10 cellular contexts compared by ENCODE assay signal in genomic region chr3:156685198-156685597, GRCh38. TPM values are rescaled to one million over a fixed set of nuclear protein-coding genes. Genes with fewer than 3 reads are reported as not detected.
DNase-seq lines count a peak whose midpoint lies in the region; ATAC-seq and TF ChIP-seq lines count a peak whose summit lies in the region.
"Had no signal": no experiment of that assay in that cellular context is flagged by ENCODE, and none has a peak within 500 bp of the region (broad histone marks: within the 10 kb centered on the region; RNA-seq: fewer than 3 reads in every experiment).

No MANE protein-coding gene starts in this region.

- peaks cover 11% of the 10 kb centered on the region; the same call in 1 of the 2 replicates for H3K36me3 ChIP-seq in KMS-11 (ENCODE audit: insufficient read depth)
- H3K36me3 ChIP-seq in skeletal muscle satellite cell (ENCODE audit: insufficient read depth, low read length): peaks cover 83% of the 10 kb centered on the region

- peak overlapping the region; percentile 36; the same call in 1 of the 2 replicates for H3K9ac ChIP-seq in KMS-11
- peak overlapping the region; percentile 10 for H3K9ac ChIP-seq in skeletal muscle satellite cell (ENCODE audit: low read depth, low read length)
- H3K9ac ChIP-seq in H9 (ENCODE audit: extremely low read depth, insufficient read length, low read length): no peak overlapping the region

- no peaks in the 10 kb centered on the region for H3K27me3 Mint-ChIP-seq in activated CD4-positive, alpha-beta T cell treated with anti-CD3 and anti-CD28 coated beads, Interleukin-2, amount 10 ng/mL, durations not matched to agents 7 days and 5 days
- H3K27me3 Mint-ChIP-seq in effector memory CD8-positive, alpha-beta T cell: no peaks in the 10 kb centered on the region
- no peaks in the 10 kb centered on the region for H3K27me3 Mint-ChIP-seq in H9 (ENCODE audit: low read depth)
- H3K27me3 Mint-ChIP-seq: naive B cell had no signal

- H4K20me1 ChIP-seq in KMS-11 (ENCODE audit: insufficient read depth): peaks cover 94% of the 10 kb centered on the region
- no peaks in the 10 kb centered on the region for H4K20me1 ChIP-seq in H9 (ENCODE audit: control insufficient read depth, insufficient read depth, insufficient read length)

- H3K23me2 ChIP-seq in H9 (ENCODE audit: insufficient read length, low read depth, low read length, poor library complexity, severe bottlenecking): no peaks in the 10 kb centered on the region

- no peaks in the 10 kb centered on the region for H3K27me3 ChIP-seq in KMS-11 (ENCODE audit: insufficient read depth, low read depth)
- H3K27me3 ChIP-seq in skeletal muscle satellite cell (ENCODE audit: control insufficient read depth, insufficient read depth, low read length): no peaks in the 10 kb centered on the region
- H3K27me3 ChIP-seq in H9 (ENCODE audit: insufficient read depth, low read length): no peaks in the 10 kb centered on the region

- no peak overlapping the region for H3K23ac ChIP-seq in H9 (ENCODE audit: insufficient read length, low read depth, low read length)

- H3K4me1 ChIP-seq in KMS-11 (ENCODE audit: low read depth, poor library complexity, severe bottlenecking): peaks cover 100% of the 10 kb centered on the region
- peaks cover 98% of the 10 kb centered on the region for H3K4me1 ChIP-seq in skeletal muscle satellite cell (ENCODE audit: control insufficient read depth, insufficient read depth, low read length)
- H3K4me1 ChIP-seq in H9 (ENCODE audit: insufficient read depth, low read length): no peaks in the 10 kb centered on the region

- H4K5ac ChIP-seq in H9 (ENCODE audit: insufficient read length, low read depth, low read length): no peak overlapping the region

- H3K4me1 Mint-ChIP-seq in activated CD4-positive, alpha-beta T cell treated with anti-CD3 and anti-CD28 coated beads, Interleukin-2, amount 10 ng/mL, durations not matched to agents 7 days and 5 days: peaks cover 86% of the 10 kb centered on the region
- peaks cover 43 to 74% of the 10 kb centered on the region in 2 donors for H3K4me1 Mint-ChIP-seq in effector memory CD8-positive, alpha-beta T cell (ENCODE audit: low read depth in 2 of 2)
- peaks cover 11 to 37% of the 10 kb centered on the region in 2 experiments for H3K4me1 Mint-ChIP-seq in H9

- H3K79me1 ChIP-seq in H9 (ENCODE audit: insufficient read depth, low read depth, low read length, poor library complexity, severe bottlenecking): no peaks in the 10 kb centered on the region

- peak overlapping the region; percentile 31 for H3K4me3 Mint-ChIP-seq in activated CD4-positive, alpha-beta T cell treated with anti-CD3 and anti-CD28 coated beads, Interleukin-2, amount 10 ng/mL, durations not matched to agents 7 days and 5 days
- H3K4me3 Mint-ChIP-seq in effector memory CD8-positive, alpha-beta T cell: peak overlapping the region; percentile 40 to 52
- no peak overlapping the region for H3K4me3 Mint-ChIP-seq in H9
- H3K4me3 Mint-ChIP-seq: naive B cell had no signal

- no peak overlapping the region for H4K91ac ChIP-seq in H9 (ENCODE audit: insufficient read length, low read depth, low read length)

- H3K4me3 ChIP-seq in KMS-11 (IDR thresholded peaks at IDR 0.05; ENCODE audit: insufficient read depth, low read depth, low read length) (peak overlapping the region; percentile 4), skeletal muscle satellite cell (ENCODE audit: low read length) (peak overlapping the region; percentile 8)

- H3T11ph ChIP-seq in H9 (ENCODE audit: low read length): no peak overlapping the region

- H3K27ac ChIP-seq in KMS-11: peak overlapping the region; percentile 87
- no peak overlapping the region for H3K27ac ChIP-seq in H9 (ENCODE audit: insufficient read length, low read depth, low read length)

- H3K9me3 Mint-ChIP-seq in activated CD4-positive, alpha-beta T cell treated with anti-CD3 and anti-CD28 coated beads, Interleukin-2, amount 10 ng/mL, durations not matched to agents 7 days and 5 days: no peaks in the 10 kb centered on the region
- no peaks in the 10 kb centered on the region for H3K9me3 Mint-ChIP-seq in effector memory CD8-positive, alpha-beta T cell
- no peaks in the 10 kb centered on the region for H3K9me3 Mint-ChIP-seq in H9
- H3K9me3 Mint-ChIP-seq: naive B cell had no signal

- H3K56ac ChIP-seq in H9 (ENCODE audit: insufficient read length, low read depth, low read length): no peak overlapping the region

- CTCF ChIA-PET in activated CD4-positive, alpha-beta T cell treated with anti-CD3 and anti-CD28 coated beads, Interleukin-2, amount 10 ng/mL, durations not matched to agents 7 days and 5 days (lab: Charles Lee): interaction anchor here (1.4 kb wide), 1 partner anchor 14 kb away, joined by 5 read pairs; no protein-coding TSS in a partner anchor

- H3K14ac ChIP-seq in H9 (ENCODE audit: insufficient read depth, low read length): no peak overlapping the region

- TF ChIP-seq CTCF in KMS-11 (conservative IDR thresholded peaks at IDR 0.05; ENCODE audit: low read depth, low read length) (no peak), H9 (conservative IDR thresholded peaks at IDR 0.05) (no peak)

- no peak overlapping the region for H2BK12ac ChIP-seq in H9 (ENCODE audit: insufficient read length, low read depth, low read length)

- POLR2A ChIA-PET in activated CD4-positive, alpha-beta T cell treated with anti-CD3 and anti-CD28 coated beads, Interleukin-2, amount 10 ng/mL, durations not matched to agents 7 days and 5 days (lab: Charles Lee): no interaction called here

- no CpG with 5 or more reads among the region's 2 CpGs for whole genome bisulfite sequencing in H9 (ENCODE audit: extremely low coverage, insufficient read length, low lambda C conversion rate)

- H2AK5ac ChIP-seq in H9 (ENCODE audit: insufficient read length, low read length): no peak overlapping the region

- DNase-seq in activated CD4-positive, alpha-beta T cell treated with anti-CD3 and anti-CD28 coated beads, Interleukin-2, amount 10 ng/mL, durations not matched to agents 7 days and 5 days: no peak
- no peak for DNase-seq in activated CD4-positive, alpha-beta T cell treated with anti-CD3 and anti-CD28 coated beads, Interleukin-2, amount 50 U/mL, for 4 hours
- DNase-seq in effector memory CD8-positive, alpha-beta T cell: no peak
- DNase-seq in H9 (no peak), HUDEP-2 (lab: John Stamatoyannopoulos, UW; ENCODE audit: unreplicated experiment in 76 of 76) (no peak)
- DNase-seq: Caco-2, naive B cell had no signal

- no peak overlapping the region for H3K4ac ChIP-seq in H9 (ENCODE audit: low read depth, low read length)

- H2BK20ac ChIP-seq in H9 (ENCODE audit: low read depth, low read length, poor library complexity, severe bottlenecking): no peak overlapping the region

- no peak overlapping the region for H2BK5ac ChIP-seq in H9 (ENCODE audit: insufficient read length, low read length)

- peaks cover 74% of the 10 kb centered on the region for H3K36me3 Mint-ChIP-seq in activated CD4-positive, alpha-beta T cell treated with anti-CD3 and anti-CD28 coated beads, Interleukin-2, amount 10 ng/mL, durations not matched to agents 7 days and 5 days (ENCODE audit: low read depth)
- peaks cover 65% of the 10 kb centered on the region for H3K36me3 Mint-ChIP-seq in effector memory CD8-positive, alpha-beta T cell (ENCODE audit: insufficient read depth)
- peaks cover 0 to 17% (median 3%) of the 10 kb centered on the region in 3 experiments; a peak in 4 of 7 replicates for H3K36me3 Mint-ChIP-seq in H9 (ENCODE audit: insufficient read depth in 1 of 3, low read depth in 3 of 3)

- H3K9me3 ChIP-seq in skeletal muscle satellite cell (replicated peaks; ENCODE audit: low read length) (no peaks in the 10 kb centered on the region), H9 (ENCODE audit: control insufficient read depth, low read depth, low read length) (no peaks in the 10 kb centered on the region)
- H3K9me3 ChIP-seq: Caco-2 had no signal

- no peak overlapping the region for H3K18ac ChIP-seq in H9 (ENCODE audit: insufficient read length, low read depth, low read length)

- ATAC-seq in effector memory CD8-positive, alpha-beta T cell (replicated peaks): no peak
- no peak for ATAC-seq in HG02884 (IDR thresholded peaks at IDR 0.05; ENCODE audit: unreplicated experiment)

- H3K27ac Mint-ChIP-seq in activated CD4-positive, alpha-beta T cell treated with anti-CD3 and anti-CD28 coated beads, Interleukin-2, amount 10 ng/mL, durations not matched to agents 7 days and 5 days: peak overlapping the region; percentile 43
- peak overlapping the region in 1 of 2 donors; percentile 60 for H3K27ac Mint-ChIP-seq in effector memory CD8-positive, alpha-beta T cell
- H3K27ac Mint-ChIP-seq in H9: no peak overlapping the region

- no peak overlapping the region for H2AFZ ChIP-seq in KMS-11 (ENCODE audit: low read depth)
- no peak overlapping the region for H2AFZ ChIP-seq in H9 (ENCODE audit: low read length)

- no peak overlapping the region for H2BK120ac ChIP-seq in H9 (ENCODE audit: low read depth, low read length, poor library complexity, severe bottlenecking)

- H3K4me2 ChIP-seq in KMS-11 (peak overlapping the region; percentile 96), skeletal muscle satellite cell (ENCODE audit: low read length) (peak overlapping the region; percentile 79), H9 (ENCODE audit: insufficient read depth, insufficient read length, low read length) (no peak overlapping the region)

- H3K79me2 ChIP-seq in KMS-11 (ENCODE audit: insufficient read depth, low read depth) (peaks cover 100% of the 10 kb centered on the region), H9 (ENCODE audit: insufficient read depth, low read length) (no peaks in the 10 kb centered on the region; the same call in 1 of the 2 replicates)

- H4K8ac ChIP-seq in H9 (replicated peaks; ENCODE audit: insufficient read length, low read depth, low read length): no peak overlapping the region

- no peak overlapping the region for H2BK15ac ChIP-seq in H9 (ENCODE audit: low read depth, low read length)

RNA-seq across cellular contexts. Expression of gene TIPARP, which starts 10.8 kb away (rescaled TPM):
- 10 to 100 TPM; 58.0 to 66.0 TPM for total RNA-seq in activated CD4-positive, alpha-beta T cell treated with anti-CD3 and anti-CD28 coated beads, Interleukin-2, amount 10 ng/mL, durations not matched to agents 7 days and 5 days
- total RNA-seq in skeletal muscle satellite cell (2012; rRNA removed): 39.3 and 47.9 TPM in 2 replicates
- 5.9 TPM in 2 replicates for total RNA-seq in H9 (2021)

Comparison
In these comparisons a context has a peak if more than half of its experiments do, and no peak if none do; other contexts are left out.
1. H3K4me3 Mint-ChIP-seq: peak in activated CD4-positive, alpha-beta T cell treated with anti-CD3 and anti-CD28 coated beads, Interleukin-2, amount 10 ng/mL, durations not matched to agents 7 days and 5 days (single experiment) and effector memory CD8-positive, alpha-beta T cell (2 of 2); none in H9 (0 of 2).